8 cellular contexts compared by ENCODE assay signal in genomic region chr17:78798695-78799559, GRCh38. TPM values are rescaled to one million over a fixed set of nuclear protein-coding genes. Genes with fewer than 3 reads are reported as not detected.
DNase-seq lines count a peak whose midpoint lies in the region; ATAC-seq and TF ChIP-seq lines count a peak whose summit lies in the region.

No MANE protein-coding gene starts in this region.

- H3K4me3 Mint-ChIP-seq in T-helper 2 cell treated with Interferon-gamma antibody and Interleukin-4, amounts not matched to agents 5 μg/mL and 100 μg/mL, for 36 hours, result no peak overlapping the region

- no peak overlapping the region for H3K4me3 ChIP-seq in AG04450 (ENCODE audit: low read depth, low read length)
- no peak overlapping the region for H3K4me3 ChIP-seq in GM12865 (ENCODE audit: low read depth, low read length)
- H3K4me3 ChIP-seq in fibroblast of the aortic adventitia (ENCODE audit: low read depth, low read length), result no peak overlapping the region
- no peak overlapping the region for H3K4me3 ChIP-seq in retinal pigment epithelial cell (ENCODE audit: low read length)

- H3K27ac ChIP-seq in AG04450 (ENCODE audit: low read depth, low read length), result no peak overlapping the region

- no peaks in the 10 kb centered on the region for H3K9me3 Mint-ChIP-seq in T-helper 2 cell treated with Interferon-gamma antibody and Interleukin-4, amounts not matched to agents 5 μg/mL and 100 μg/mL, for 36 hours

- H3K27me3 Mint-ChIP-seq in T-helper 2 cell treated with Interferon-gamma antibody and Interleukin-4, amounts not matched to agents 5 μg/mL and 100 μg/mL, for 36 hours (ENCODE audit: low read depth), result no peaks in the 10 kb centered on the region

- no peaks in the 10 kb centered on the region for H3K27me3 ChIP-seq in AG04450 (ENCODE audit: control insufficient read depth, insufficient read depth, low read length)

- CTCF ChIA-PET in AG04450 (lab: Charles Lee), result interaction anchor here (0.6 to 2.5 kb wide), 4 partner anchors 9 to 302 kb away, joined by 3 to 13 read pairs (median 8); no protein-coding TSS in a partner anchor

- H3K36me3 Mint-ChIP-seq in T-helper 2 cell treated with Interferon-gamma antibody and Interleukin-4, amounts not matched to agents 5 μg/mL and 100 μg/mL, for 36 hours (ENCODE audit: low read depth), result peaks cover 79% of the 10 kb centered on the region

- H3K27ac Mint-ChIP-seq in T-helper 2 cell treated with Interferon-gamma antibody and Interleukin-4, amounts not matched to agents 5 μg/mL and 100 μg/mL, for 36 hours, result peak overlapping the region; percentile 85

- ATAC-seq in GM21528 (IDR thresholded peaks at IDR 0.05; ENCODE audit: low FRiP score, unreplicated experiment), result no peak

- peak; percentile 32; the same call in 1 of the 2 replicates for TF ChIP-seq CTCF in AG04450 (IDR thresholded peaks at IDR 0.05; ENCODE audit: low read depth, low read length)
- peak; percentile 38 for TF ChIP-seq CTCF in GM12865 (IDR thresholded peaks at IDR 0.05; ENCODE audit: insufficient read depth, low read depth, low read length, missing control alignments)
- TF ChIP-seq CTCF in fibroblast of the aortic adventitia (IDR thresholded peaks at IDR 0.05; ENCODE audit: insufficient read depth, low read length), result peak; percentile 34
- peak; percentile 50 for TF ChIP-seq CTCF in retinal pigment epithelial cell (conservative IDR thresholded peaks at IDR 0.05; ENCODE audit: low read depth, low read length)

- POLR2A ChIA-PET in AG04450 (lab: Yijun Ruan, JAX), result no interaction called here

- no peaks in the 10 kb centered on the region for H3K9me3 ChIP-seq in AG04450 (ENCODE audit: control insufficient read depth, insufficient read depth, low read length)

- DNase-seq in AG04450 (ENCODE audit: low read depth, low spot score) (no peak), GM12865 (ENCODE audit: low read depth) (peak; percentile 52), fibroblast of the aortic adventitia (ENCODE audit: low read depth) (peak; percentile 26), retinal pigment epithelial cell (ENCODE audit: low read depth) (no peak), NCI-H446 treated with DMSO at 0.1 percent for 48 hours (lab: John Stamatoyannopoulos, UW) (no peak), HPDE6-E6E7 (ENCODE audit: extremely low spot score) (no peak)
- DNase-seq in T-helper 2 cell treated with Interferon-gamma antibody and Interleukin-4, amounts not matched to agents 5 μg/mL and 100 μg/mL, for 36 hours (ENCODE audit: low spot score), result no peak

- H3K4me1 Mint-ChIP-seq in T-helper 2 cell treated with Interferon-gamma antibody and Interleukin-4, amounts not matched to agents 5 μg/mL and 100 μg/mL, for 36 hours (ENCODE audit: low read depth), result peaks cover 23% of the 10 kb centered on the region

RNA-seq across cellular contexts. Expression of gene CYTH1, which starts 16.9 kb away (rescaled TPM):
- 12.5 and 13.7 TPM in 2 replicates for polyA plus RNA-seq in AG04450 (2011; rRNA removed)
- 10.3 and 11.2 TPM in 2 replicates for polyA minus RNA-seq in AG04450 (2011; rRNA and poly(A)+ RNA removed)
- 7.8 and 13.8 TPM in 2 replicates for total RNA-seq in fibroblast of the aortic adventitia (ENCODE audit: low replicate concordance)

RNA-seq across cellular contexts. Expression of gene USP36, which starts 41.7 kb away (rescaled TPM):
- 18.3 and 19.2 TPM in 2 replicates for polyA plus RNA-seq in AG04450 (2011; rRNA removed)
- 31.4 and 39.2 TPM in 2 replicates for polyA minus RNA-seq in AG04450 (2011; rRNA and poly(A)+ RNA removed)
- 27.5 and 36.7 TPM in 2 replicates for total RNA-seq in fibroblast of the aortic adventitia (ENCODE audit: low replicate concordance)

Comparison
In these comparisons a context has a peak if more than half of its experiments do, and no peak if none do; other contexts are left out.
1. DNase-seq: peak in GM12865 (single experiment) and fibroblast of the aortic adventitia (single experiment); none in AG04450 (single experiment), T-helper 2 cell treated with Interferon-gamma antibody and Interleukin-4, amounts not matched to agents 5 μg/mL and 100 μg/mL, for 36 hours (single experiment), retinal pigment epithelial cell (single experiment), NCI-H446 treated with DMSO at 0.1 percent for 48 hours (single experiment) and HPDE6-E6E7 (single experiment).
2. Peak in every context shown above with its lines, with median percentiles within 50 percentile points of each other: CTCF ChIP-seq.